Comparison of ENCODE assay signal across 8 cellular contexts in the genomic region with DNA sequence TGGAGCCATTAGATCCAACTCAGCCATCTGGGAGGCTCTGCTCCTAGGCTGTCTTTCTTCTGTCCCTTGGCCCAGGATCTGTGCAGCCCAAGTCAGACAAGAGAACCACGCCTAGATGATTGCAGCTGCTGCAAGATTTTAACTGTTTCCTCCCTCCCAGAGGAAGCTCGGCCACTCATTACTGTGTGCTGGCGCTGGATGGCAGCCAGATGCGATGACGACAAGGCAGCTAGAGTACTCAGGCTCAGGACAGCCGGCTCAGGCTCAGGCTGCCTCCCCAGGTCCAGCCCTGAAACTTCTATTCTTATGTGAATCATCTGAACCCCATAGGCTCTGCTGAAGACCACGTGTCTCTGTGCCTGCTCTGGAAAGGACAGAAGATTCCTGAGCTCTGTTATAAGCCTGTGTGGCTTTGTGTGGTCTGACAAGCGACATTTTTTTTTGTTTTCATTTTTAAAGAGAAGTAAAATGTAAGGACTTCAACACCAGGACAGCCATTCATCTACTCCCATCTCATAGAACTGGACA. TPM values are rescaled to one million over a fixed set of nuclear protein-coding genes. Genes with fewer than 3 reads are reported as not detected.
DNase-seq lines count a peak whose midpoint lies in the region; ATAC-seq, FAIRE-seq and TF ChIP-seq lines count a peak whose summit lies in the region.

No MANE protein-coding gene starts in this region.

- peak in 6 of 10 experiments; percentile 1 to 36 (median 8) for DNase-seq in CD4-positive, alpha-beta T cell
- peak in 74 of 76 experiments; percentile 35 to 97 (median 87) for DNase-seq in HUDEP-2 (lab: John Stamatoyannopoulos, UW; ENCODE audit: unreplicated experiment in 76 of 76)
- DNase-seq in OCI-LY7 (ENCODE audit: low spot score) = peak; percentile 33
- DNase-seq in GM12878 (ENCODE audit: low read depth, low spot score) = peak; percentile 33
- peak; percentile 96 for DNase-seq in hepatocyte (ENCODE audit: low spot score)

- peak overlapping the region; percentile 49 for H3K4me3 Mint-ChIP-seq in CD4-positive, alpha-beta T cell

- H3K79me2 ChIP-seq in OCI-LY7 (ENCODE audit: insufficient read depth, low read depth, low read length) = no peaks in the 10 kb centered on the region
- H3K79me2 ChIP-seq in GM12878 (ENCODE audit: control insufficient read depth, insufficient read depth, low read length) = no peaks in the 10 kb centered on the region
- H3K79me2 ChIP-seq in hepatocyte = peaks cover 25% of the 10 kb centered on the region

- H3K36me3 ChIP-seq in OCI-LY7 (ENCODE audit: insufficient read depth, low read length) = no peaks in the 10 kb centered on the region
- no peaks in the 10 kb centered on the region for H3K36me3 ChIP-seq in GM12878 (ENCODE audit: control insufficient read depth in 2 of 2, insufficient read depth in 2 of 2, low read length in 1 of 2)
- H3K36me3 ChIP-seq in hepatocyte (replicated peaks; ENCODE audit: insufficient read depth, low read depth) = no peaks in the 10 kb centered on the region
- no peaks in the 10 kb centered on the region for H3K36me3 ChIP-seq in rectal smooth muscle tissue (ENCODE audit: control insufficient read depth, insufficient read depth, low read length)

- no peaks in the 10 kb centered on the region for H3K9me3 ChIP-seq in CD4-positive, alpha-beta T cell (ENCODE audit: control insufficient read depth, low read length)
- H3K9me3 ChIP-seq in OCI-LY7 (ENCODE audit: low read length) (no peaks in the 10 kb centered on the region), GM12878 (replicated peaks; ENCODE audit: control insufficient read depth, insufficient read depth, low read length) (no peaks in the 10 kb centered on the region), hepatocyte (ENCODE audit: low read depth) (no peaks in the 10 kb centered on the region)

- no peaks in the 10 kb centered on the region for H3K36me3 Mint-ChIP-seq in CD4-positive, alpha-beta T cell (ENCODE audit: low read depth)

- no peaks in the 10 kb centered on the region for H4K20me1 ChIP-seq in OCI-LY7 (ENCODE audit: insufficient read depth, low read length)
- H4K20me1 ChIP-seq in GM12878 (ENCODE audit: control insufficient read depth, insufficient read depth) = no peaks in the 10 kb centered on the region
- H4K20me1 ChIP-seq in hepatocyte (ENCODE audit: insufficient read depth, poor library complexity, severe bottlenecking) = no peaks in the 10 kb centered on the region

- no peak overlapping the region for H3K4me3 ChIP-seq in OCI-LY7 (ENCODE audit: low read depth, low read length, poor library complexity, severe bottlenecking)
- H3K4me3 ChIP-seq in GM12878 = no peak overlapping the region
- peak overlapping the region; percentile 24 for H3K4me3 ChIP-seq in hepatocyte
- peak overlapping the region; percentile 81 for H3K4me3 ChIP-seq in rectal smooth muscle tissue (ENCODE audit: low read length)

- H3K9me3 Mint-ChIP-seq in CD4-positive, alpha-beta T cell = no peaks in the 10 kb centered on the region

- TF ChIP-seq CTCF in CD4-positive, alpha-beta T cell (IDR thresholded peaks at IDR 0.05) = no peak
- TF ChIP-seq CTCF in OCI-LY7 (conservative IDR thresholded peaks at IDR 0.05; ENCODE audit: low read length) (no peak), GM12878 (IDR thresholded peaks at IDR 0.05 in 2 of 3, conservative IDR thresholded peaks at IDR 0.05 in 1 of 3; ENCODE audit: control insufficient read depth in 2 of 3, extremely low read depth in 1 of 3, insufficient read depth in 1 of 3, low read depth in 3 of 3, low read length in 3 of 3) (no peak), hepatocyte (IDR thresholded peaks at IDR 0.05; ENCODE audit: poor library complexity) (no peak)

- no peaks in the 10 kb centered on the region for H3K27me3 ChIP-seq in CD4-positive, alpha-beta T cell (ENCODE audit: control insufficient read depth, insufficient read depth, low read length)
- H3K27me3 ChIP-seq in GM12878 (replicated peaks in 1 of 2; ENCODE audit: control insufficient read depth in 2 of 2, insufficient read depth in 2 of 2, low read length in 1 of 2) (no peaks in the 10 kb centered on the region), hepatocyte (no peaks in the 10 kb centered on the region), rectal smooth muscle tissue (ENCODE audit: control insufficient read depth, insufficient read depth, low read length) (no peaks in the 10 kb centered on the region)

- TF ChIP-seq POLR2A in GM12878 (IDR thresholded peaks at IDR 0.05; ENCODE audit: low read depth, low read length) = no peak

- FAIRE-seq in GM12878 (lab: Jason Lieb, UNC) = peak; percentile 13

- H3K4me1 ChIP-seq in OCI-LY7 (ENCODE audit: insufficient read depth, low read length, poor library complexity, severe bottlenecking) = no peaks in the 10 kb centered on the region
- peaks cover 3% of the 10 kb centered on the region; the same call in 1 of the 2 replicates for H3K4me1 ChIP-seq in GM12878 (ENCODE audit: control insufficient read depth, insufficient read depth, low read length)
- H3K4me1 ChIP-seq in hepatocyte (ENCODE audit: insufficient read depth) = peaks cover 39% of the 10 kb centered on the region
- H3K4me1 ChIP-seq in rectal smooth muscle tissue (ENCODE audit: control insufficient read depth, insufficient read depth, low read length) = no peaks in the 10 kb centered on the region

- RAD21 ChIA-PET in GM12878 (lab: Charles Lee; ENCODE audit: unreplicated experiment) = no interaction called here

- POLR2A ChIA-PET in CD4-positive, alpha-beta T cell (lab: Charles Lee) = no interaction called here
- POLR2A ChIA-PET in OCI-LY7 (lab: Charles Lee) (interaction anchor here (1.6 kb wide), 1 partner anchor 10 kb away, joined by 6 read pairs; no protein-coding TSS in a partner anchor), GM12878 (lab: Charles Lee) (no interaction called here)

- H3K4me2 ChIP-seq in OCI-LY7 (ENCODE audit: low read length) (no peak overlapping the region), GM12878 (ENCODE audit: control insufficient read depth, insufficient read depth) (no peak overlapping the region), hepatocyte (peak overlapping the region; percentile 78)

- H3K9ac ChIP-seq in GM12878 (ENCODE audit: control insufficient read depth, insufficient read depth, low read length) (no peak overlapping the region), rectal smooth muscle tissue (ENCODE audit: low read length) (peak overlapping the region; percentile 2)

- H3K27me3 Mint-ChIP-seq in CD4-positive, alpha-beta T cell = no peaks in the 10 kb centered on the region

- H2AFZ ChIP-seq in OCI-LY7 (ENCODE audit: low read length) (no peak overlapping the region), GM12878 (ENCODE audit: control insufficient read depth, low read depth, low read length) (no peak overlapping the region), hepatocyte (no peak overlapping the region)

- TF ChIP-seq EP300 in GM12878 (IDR thresholded peaks at IDR 0.05; ENCODE audit: borderline replicate concordance in 1 of 2, control insufficient read depth in 1 of 2, low read depth in 2 of 2, low read length in 2 of 2) = no peak

- H3K4me1 Mint-ChIP-seq in CD4-positive, alpha-beta T cell (ENCODE audit: low read depth) = peaks cover 10% of the 10 kb centered on the region

- H3K9me2 ChIP-seq in OCI-LY7 (ENCODE audit: insufficient read depth, low read length) (no peaks in the 10 kb centered on the region), hepatocyte (replicated peaks; ENCODE audit: insufficient read depth) (no peaks in the 10 kb centered on the region)

- H3K27ac Mint-ChIP-seq in CD4-positive, alpha-beta T cell = no peak overlapping the region

- intact Hi-C loops in CD4-positive, alpha-beta T cell (cut with DNase I, micrococcal nuclease) = no loop called here
- intact Hi-C loops in OCI-LY7 (cut with micrococcal nuclease; ENCODE audit: unreplicated experiment) = no loop called here
- intact Hi-C loops in GM12878 (cut with micrococcal nuclease; ENCODE audit: unreplicated experiment) = no loop called here

- 25% methylated on average over 8 of the region's 8 CpGs for WGBS in GM12878 (ENCODE audit: insufficient coverage, insufficient replicate concordance, low lambda C conversion rate, missing lambda C conversion rate)
- 11% methylated on average over 8 of the region's 8 CpGs for whole genome bisulfite sequencing in hepatocyte (ENCODE audit: low lambda C conversion rate, missing lambda C conversion rate)

- CTCF ChIA-PET in CD4-positive, alpha-beta T cell (lab: Charles Lee) = no interaction called here
- CTCF ChIA-PET in OCI-LY7 (lab: Charles Lee; ENCODE audit: unreplicated experiment) = no interaction called here
- CTCF ChIA-PET in GM12878 (lab: Yijun Ruan, JAX) = no interaction called here

- BruUV-seq in OCI-LY7 (replicated peaks; lab: Mats Ljungman, UMichigan) (no TSS peak), GM12878 (replicated peaks; lab: Mats Ljungman, UMichigan) (no TSS peak)

- in situ Hi-C loops in GM12878 (cut with MboI) = no loop called here

- SMC1A ChIA-PET in GM12878 (lab: Charles Lee; ENCODE audit: uncharacterized antibody, unreplicated experiment) = no interaction called here

- ATAC-seq in CD4-positive, alpha-beta T cell (ENCODE audit: poor library complexity) = peak; percentile 57
- peak; percentile 84 for ATAC-seq in GM19438 (IDR thresholded peaks at IDR 0.05; ENCODE audit: low read depth, unreplicated experiment)
- peak; percentile 92 for ATAC-seq in GM12878
- no peak for ATAC-seq in GM21576 (IDR thresholded peaks at IDR 0.05; ENCODE audit: unreplicated experiment)

- H3K27ac ChIP-seq in CD4-positive, alpha-beta T cell (ENCODE audit: low read depth, low read length) = no peak overlapping the region
- H3K27ac ChIP-seq in OCI-LY7 (ENCODE audit: low read depth, low read length, poor library complexity, severe bottlenecking) (no peak overlapping the region), GM12878 (ENCODE audit: control insufficient read depth, insufficient read depth) (peak overlapping the region; percentile 8; the same call in 1 of the 2 replicates), hepatocyte (peak overlapping the region; percentile 87), rectal smooth muscle tissue (ENCODE audit: low read depth, low read length) (peak overlapping the region; percentile 76)

- no peak for TF ChIP-seq RAD21 in GM12878 (IDR thresholded peaks at IDR 0.05; ENCODE audit: insufficient read depth, low read depth, low read length)

RNA-seq across cellular contexts. Expression of a gene that starts 32.1 kb away (rescaled TPM):
- under 1 TPM in 1 of 2 experiments, not detected in 1; 0.45 TPM for total RNA-seq in CD4-positive, alpha-beta T cell
- total RNA-seq in OCI-LY7 (2014; rRNA removed; shearing (Covaris generic)) = not detected in 2 replicates
- total RNA-seq in OCI-LY7 (2022) = not detected in 2 replicates
- not detected in 2 replicates for total RNA-seq in GM12878 (2013; cell fraction: nucleolus; rRNA removed)
- 0.11 and 0.22 TPM in 2 replicates for total RNA-seq in GM12878 (2014; rRNA removed)
- not detected in 2 replicates for total RNA-seq in GM12878 (2014; rRNA removed; fragmentation: Illumina TruSeq; extraction: Trizol)
- not detected in 2 replicates for total RNA-seq in GM12878 (2021)
- not detected for polyA plus RNA-seq in GM12878 (2011; ENCODE audit: low read depth)
- polyA plus RNA-seq in GM12878 (2011; rRNA removed) = 0.10 and 0.19 TPM in 2 replicates
- polyA plus RNA-seq in GM12878 (2011; cell fraction: cytosol; rRNA removed) = 0.12 TPM in 1 of 2 replicates, not detected in the other
- polyA plus RNA-seq in GM12878 (2011; cell fraction: nucleus; rRNA removed) = 0.47 and 0.70 TPM in 2 replicates
- polyA plus RNA-seq in GM12878 (2012) = 0.14 TPM in 1 of 2 replicates, not detected in the other
- 0.04 TPM in 1 of 2 replicates, not detected in the other for polyA plus RNA-seq in GM12878 (2014; fragmentation: Illumina TruSeq; extraction: Trizol)
- polyA plus RNA-seq in GM12878 (2014; fragmentation: Nextera tagmentation; extraction: Ambion mirVana) = not detected
- polyA plus RNA-seq in GM12878 (2014; rRNA removed) = not detected in 2 replicates
- polyA plus RNA-seq in GM12878 (2016; fragmentation: Nextera tagmentation; extraction: Ambion mirVana) = under 1 TPM; 0.10 to 0.16 TPM
- 0.22 TPM in 1 of 2 replicates, not detected in the other for polyA minus RNA-seq in GM12878 (2011; rRNA and poly(A)+ RNA removed)
- polyA minus RNA-seq in GM12878 (2011; cell fraction: cytosol; rRNA and poly(A)+ RNA removed) = not detected in 2 replicates
- 0.57 TPM in 1 of 2 replicates, not detected in the other for polyA minus RNA-seq in GM12878 (2011; cell fraction: nucleus; rRNA and poly(A)+ RNA removed)
- total RNA-seq in hepatocyte = 0.68 and 1.3 TPM in 2 replicates
- polyA plus RNA-seq in hepatocyte = 0.23 and 0.29 TPM in 2 replicates

RNA-seq across cellular contexts. Expression of a gene that starts 32.5 kb away (rescaled TPM):
- total RNA-seq in CD4-positive, alpha-beta T cell = 1 to 10 TPM; 5.6 to 5.7 TPM
- 11.0 and 13.8 TPM in 2 replicates for total RNA-seq in OCI-LY7 (2014; rRNA removed; shearing (Covaris generic))
- total RNA-seq in OCI-LY7 (2022) (9.9 and 13.2 TPM in 2 replicates), GM12878 (2014; rRNA removed) (10.6 and 13.7 TPM in 2 replicates), GM12878 (2014; rRNA removed; fragmentation: Illumina TruSeq; extraction: Trizol) (9.6 and 10.7 TPM in 2 replicates), GM12878 (2021) (9.1 and 11.9 TPM in 2 replicates), hepatocyte (19.5 and 21.6 TPM in 2 replicates)
- 27.9 and 40.4 TPM in 2 replicates for total RNA-seq in GM12878 (2013; cell fraction: nucleolus; rRNA removed)
- 7.1 TPM for polyA plus RNA-seq in GM12878 (2011; ENCODE audit: low read depth)
- polyA plus RNA-seq in GM12878 (2011; rRNA removed) (11.9 and 15.1 TPM in 2 replicates), GM12878 (2014; fragmentation: Illumina TruSeq; extraction: Trizol) (7.4 and 10.5 TPM in 2 replicates), GM12878 (2014; fragmentation: Nextera tagmentation; extraction: Ambion mirVana) (1 to 10 TPM; 3.9 to 6.4 TPM), GM12878 (2014; rRNA removed) (8.5 and 10.3 TPM in 2 replicates), GM12878 (2016; fragmentation: Nextera tagmentation; extraction: Ambion mirVana) (1 to 10 TPM; 2.6 to 3.3 TPM), hepatocyte (23.0 and 30.6 TPM in 2 replicates)
- polyA plus RNA-seq in GM12878 (2011; cell fraction: cytosol; rRNA removed) = 10.3 and 11.6 TPM in 2 replicates
- 12.4 and 15.1 TPM in 2 replicates for polyA plus RNA-seq in GM12878 (2011; cell fraction: nucleus; rRNA removed)
- 9.2 and 11.3 TPM in 2 replicates for polyA plus RNA-seq in GM12878 (2012)
- polyA minus RNA-seq in GM12878 (2011; rRNA and poly(A)+ RNA removed) = 17.4 and 22.8 TPM in 2 replicates
- 8.7 and 15.3 TPM in 2 replicates for polyA minus RNA-seq in GM12878 (2011; cell fraction: cytosol; rRNA and poly(A)+ RNA removed)
- polyA minus RNA-seq in GM12878 (2011; cell fraction: nucleus; rRNA and poly(A)+ RNA removed) = 17.5 and 29.4 TPM in 2 replicates

RNA-seq across cellular contexts. Expression of a gene that starts 47.9 kb away (rescaled TPM):
- total RNA-seq in CD4-positive, alpha-beta T cell = 10 to 100 TPM; 14.4 to 19.4 TPM
- total RNA-seq in OCI-LY7 (2014; rRNA removed; shearing (Covaris generic)) = 19.2 and 35.2 TPM in 2 replicates
- 32.3 and 35.4 TPM in 2 replicates for total RNA-seq in OCI-LY7 (2022)
- total RNA-seq in GM12878 (2013; cell fraction: nucleolus; rRNA removed) = 29.3 and 36.8 TPM in 2 replicates
- 19.3 and 22.8 TPM in 2 replicates for total RNA-seq in GM12878 (2014; rRNA removed)
- 27.5 and 31.2 TPM in 2 replicates for total RNA-seq in GM12878 (2014; rRNA removed; fragmentation: Illumina TruSeq; extraction: Trizol)
- total RNA-seq in GM12878 (2021) = 20.1 and 23.7 TPM in 2 replicates
- 9.0 TPM for polyA plus RNA-seq in GM12878 (2011; ENCODE audit: low read depth)
- 17.0 and 24.2 TPM in 2 replicates for polyA plus RNA-seq in GM12878 (2011; rRNA removed)
- polyA plus RNA-seq in GM12878 (2011; cell fraction: cytosol; rRNA removed) = 11.2 and 13.2 TPM in 2 replicates
- 11.2 and 14.5 TPM in 2 replicates for polyA plus RNA-seq in GM12878 (2011; cell fraction: nucleus; rRNA removed)
- polyA plus RNA-seq in GM12878 (2012) = 9.3 and 11.6 TPM in 2 replicates
- polyA plus RNA-seq in GM12878 (2014; fragmentation: Illumina TruSeq; extraction: Trizol) = 25.5 and 29.9 TPM in 2 replicates
- polyA plus RNA-seq in GM12878 (2014; fragmentation: Nextera tagmentation; extraction: Ambion mirVana) = 10 to 100 TPM in 1 of 2 experiments, 1 to 10 TPM in 1; 8.1 to 12.1 TPM
- polyA plus RNA-seq in GM12878 (2014; rRNA removed) = 8.5 and 19.8 TPM in 2 replicates
- 10 to 100 TPM; 12.8 to 14.8 TPM for polyA plus RNA-seq in GM12878 (2016; fragmentation: Nextera tagmentation; extraction: Ambion mirVana)
- 16.8 and 22.4 TPM in 2 replicates for polyA minus RNA-seq in GM12878 (2011; rRNA and poly(A)+ RNA removed)
- polyA minus RNA-seq in GM12878 (2011; cell fraction: cytosol; rRNA and poly(A)+ RNA removed) = 8.3 and 9.7 TPM in 2 replicates
- polyA minus RNA-seq in GM12878 (2011; cell fraction: nucleus; rRNA and poly(A)+ RNA removed) = 4.6 and 7.6 TPM in 2 replicates
- 35.0 and 39.6 TPM in 2 replicates for total RNA-seq in hepatocyte
- polyA plus RNA-seq in hepatocyte = 16.1 and 18.5 TPM in 2 replicates

Comparison
In these comparisons a context has a peak if more than half of its experiments do, and no peak if none do; other contexts are left out.
1. DNase-seq: peak in every context shown above with its lines; median percentile 96 in hepatocyte; 87 in HUDEP-2; 33 in OCI-LY7; 33 in GM12878; 8 in CD4-positive, alpha-beta T cell.
2. H3K27ac ChIP-seq: peak in GM12878 (single experiment), hepatocyte (single experiment) and rectal smooth muscle tissue (single experiment); none in CD4-positive, alpha-beta T cell (single experiment) and OCI-LY7 (single experiment).
3. H3K4me3 ChIP-seq: peak in hepatocyte (single experiment) and rectal smooth muscle tissue (single experiment); none in OCI-LY7 (single experiment) and GM12878 (single experiment).